In the genomic region with DNA sequence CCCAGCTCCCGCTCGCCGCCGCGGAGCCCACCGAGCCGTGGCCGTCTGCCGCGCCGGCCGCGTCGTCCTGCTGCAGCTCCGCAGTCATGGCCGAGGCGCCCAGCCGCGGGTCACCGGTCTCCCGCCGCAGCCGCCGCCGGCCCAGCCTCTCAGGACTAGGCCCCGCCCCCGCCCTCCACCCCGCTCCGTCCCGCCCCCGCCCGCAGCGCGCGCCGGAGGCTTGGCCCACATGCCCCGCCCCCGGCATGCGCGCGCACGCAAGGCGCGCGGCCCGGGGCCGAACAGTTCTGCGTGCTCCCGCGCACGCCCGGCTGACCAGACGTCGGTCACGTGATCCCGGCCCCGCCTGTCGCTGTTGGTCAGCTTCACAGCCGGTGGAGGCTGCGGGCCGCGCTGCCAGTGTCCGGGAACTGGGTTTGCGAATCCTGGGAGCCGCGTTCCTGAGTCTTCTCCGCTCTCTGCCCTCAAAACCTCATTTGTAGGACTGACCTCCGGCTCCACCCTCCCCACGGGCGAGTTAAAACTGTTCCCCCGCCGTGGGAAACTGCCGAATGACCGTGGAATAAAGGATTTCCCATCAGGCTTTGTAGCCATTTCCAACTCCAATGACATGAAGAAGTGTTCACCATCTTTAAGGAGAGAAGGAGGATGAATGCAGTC, we compare ENCODE assay signal across 8 cellular contexts. TPM values are rescaled to one million over a fixed set of nuclear protein-coding genes. Genes with fewer than 3 reads are reported as not detected.
A peak's percentile ranks its signal among the peaks of the same experiment; 100 is the strongest.
DNase-seq lines count a peak whose midpoint lies in the region; ATAC-seq and TF ChIP-seq lines count a peak whose summit lies in the region.

TSS of gene USP28 (minus strand) at position 159 of the 660 bp plus-strand sequence. CDS start at position 88, 71 bp downstream.

- peaks cover 5% of the 10 kb centered on the region for H3K36me3 Mint-ChIP-seq in IgD-negative memory B cell
- H3K36me3 Mint-ChIP-seq in activated T-cell treated with anti-CD3 and anti-CD28 coated beads, Interleukin-2, amount 50 U/mL, for 24 hours (ENCODE audit: low read depth): peaks cover 5% of the 10 kb centered on the region

- CTCF ChIA-PET in PC-3 (lab: Charles Lee): interaction anchor here (0.6 kb wide), 1 partner anchor 79 kb away, joined by 4 read pairs; no protein-coding TSS in a partner anchor

- peak within 1 kb of the TSS; percentile 98 for H3K4me3 ChIP-seq in PC-3 (ENCODE audit: low read length)
- peak within 1 kb of the TSS; percentile 51 for H3K4me3 ChIP-seq in mucosa of stomach (ENCODE audit: low read length)

- peak within 1 kb of the TSS; percentile 94 for H3K4me2 ChIP-seq in PC-3 (ENCODE audit: low read length)

- ATAC-seq in GM21576 (IDR thresholded peaks at IDR 0.05; ENCODE audit: unreplicated experiment): peak; percentile 81
- peak; percentile 89 for ATAC-seq in PC-3

- peak within 1 kb of the TSS; percentile 98 for H2AFZ ChIP-seq in PC-3 (ENCODE audit: low read length)

- H3K4me1 Mint-ChIP-seq in IgD-negative memory B cell: peaks cover 45 to 51% (median 47%) of the 10 kb centered on the region in 3 donors
- H3K4me1 Mint-ChIP-seq in activated T-cell treated with anti-CD3 and anti-CD28 coated beads, Interleukin-2, amount 50 U/mL, for 24 hours (ENCODE audit: low read depth): peaks cover 42% of the 10 kb centered on the region

- peak within 1 kb of the TSS; percentile 86 for H3K9ac ChIP-seq in PC-3 (ENCODE audit: low read length)
- peak within 1 kb of the TSS; percentile 72 for H3K9ac ChIP-seq in mucosa of stomach (ENCODE audit: low read length)

- peak within 1 kb of the TSS; percentile 72 for H3K27ac ChIP-seq in PC-3 (ENCODE audit: low read length)

- DNase-seq in DMS153 treated with DMSO at 0.1 percent for 48 hours (lab: John Stamatoyannopoulos, UW; ENCODE audit: unreplicated experiment): peak; percentile 87
- DNase-seq in PC-3: peak; percentile 98
- peak; percentile 89 for DNase-seq in activated T-cell treated with anti-CD3 and anti-CD28 coated beads, Interleukin-2, amount 50 U/mL, for 24 hours
- DNase-seq in erythroblast (lab: John Stamatoyannopoulos, UW): peak; percentile 95 to 96
- DNase-seq in stimulated activated CD8-positive, alpha-beta memory T cell treated with anti-CD3 and anti-CD28 coated beads, Interleukin-4, amount 100 ng/mL, for 48 hours: peak; percentile 90

- H3K36me3 ChIP-seq in PC-3 (ENCODE audit: low read depth, low read length): no peaks in the 10 kb centered on the region
- no peaks in the 10 kb centered on the region for H3K36me3 ChIP-seq in mucosa of stomach (ENCODE audit: control insufficient read depth, insufficient read depth, low read length)

- H3K4me3 Mint-ChIP-seq in IgD-negative memory B cell: peak within 1 kb of the TSS; percentile 98 to 99 (median 98)
- peak within 1 kb of the TSS; percentile 88 for H3K4me3 Mint-ChIP-seq in activated T-cell treated with anti-CD3 and anti-CD28 coated beads, Interleukin-2, amount 50 U/mL, for 24 hours

- H3K9me3 ChIP-seq in PC-3 (ENCODE audit: low read length) (no peaks in the 10 kb centered on the region), mucosa of stomach (ENCODE audit: control insufficient read depth, low read length) (no peaks in the 10 kb centered on the region)

- H4K20me1 ChIP-seq in PC-3 (ENCODE audit: low read length): no peaks in the 10 kb centered on the region

- no peak for TF ChIP-seq CTCF in PC-3 (conservative IDR thresholded peaks at IDR 0.05; ENCODE audit: low read depth, low read length)

- peaks cover 0 to 4% (median 0%) of the 10 kb centered on the region in 3 donors for H3K9me3 Mint-ChIP-seq in IgD-negative memory B cell
- H3K9me3 Mint-ChIP-seq in activated T-cell treated with anti-CD3 and anti-CD28 coated beads, Interleukin-2, amount 50 U/mL, for 24 hours: no peaks in the 10 kb centered on the region

- TF ChIP-seq POLR2A in erythroblast (IDR thresholded peaks at IDR 0.05; ENCODE audit: low read length): peak; percentile 92

- no peaks in the 10 kb centered on the region for H3F3A ChIP-seq in PC-3 (ENCODE audit: low read length, unreplicated experiment)

- no peaks in the 10 kb centered on the region for H3K9me2 ChIP-seq in PC-3 (replicated peaks; ENCODE audit: low read length)

- H3K27me3 ChIP-seq in PC-3 (ENCODE audit: low read length): no peaks in the 10 kb centered on the region
- no peaks in the 10 kb centered on the region for H3K27me3 ChIP-seq in mucosa of stomach (ENCODE audit: control insufficient read depth, insufficient read depth, low read length)

- no TSS peak for BruUV-seq in PC-3 (replicated peaks; lab: Mats Ljungman, UMichigan)

- H3K27ac Mint-ChIP-seq in IgD-negative memory B cell: peak within 1 kb of the TSS; percentile 97 to 99 (median 98)
- peak within 1 kb of the TSS; percentile 91 for H3K27ac Mint-ChIP-seq in activated T-cell treated with anti-CD3 and anti-CD28 coated beads, Interleukin-2, amount 50 U/mL, for 24 hours

- intact Hi-C loops in PC-3 (cut with micrococcal nuclease): loop anchor here (2.0 kb wide), 2 partner anchors 15 to 103 kb away; partner anchors contain the start of gene ZW10

- H3K4me1 ChIP-seq in PC-3 (ENCODE audit: insufficient read depth, low read length) (peaks cover 23% of the 10 kb centered on the region), mucosa of stomach (ENCODE audit: control insufficient read depth, insufficient read depth, low read length) (no peaks in the 10 kb centered on the region)

- POLR2A ChIA-PET in PC-3 (lab: Charles Lee; ENCODE audit: unreplicated experiment): interaction anchor here (0.5 to 0.7 kb wide), 2 partner anchors 28 to 1160 kb away, joined by 3 to 4 read pairs; no protein-coding TSS in a partner anchor

- no peaks in the 10 kb centered on the region for H3K27me3 Mint-ChIP-seq in IgD-negative memory B cell
- no peaks in the 10 kb centered on the region for H3K27me3 Mint-ChIP-seq in activated T-cell treated with anti-CD3 and anti-CD28 coated beads, Interleukin-2, amount 50 U/mL, for 24 hours

- H3K79me2 ChIP-seq in PC-3 (ENCODE audit: low read length): peaks cover 41% of the 10 kb centered on the region

RNA-seq across cellular contexts. Expression of gene USP28, which starts in this region (rescaled TPM):
- 79.2 TPM for polyA plus RNA-seq in IgD-negative memory B cell
- total RNA-seq in PC-3 (2014; rRNA removed): 27.7 and 55.8 TPM in 2 replicates

Comparison
In these comparisons a context has a peak if more than half of its experiments do, and no peak if none do; other contexts are left out.
1. Peak in every context shown above with its lines: DNase-seq, ATAC-seq, H3K4me3 ChIP-seq and H3K27ac ChIP-seq.